Comparison of ENCODE assay signal across 18 cellular contexts in the genomic region with DNA sequence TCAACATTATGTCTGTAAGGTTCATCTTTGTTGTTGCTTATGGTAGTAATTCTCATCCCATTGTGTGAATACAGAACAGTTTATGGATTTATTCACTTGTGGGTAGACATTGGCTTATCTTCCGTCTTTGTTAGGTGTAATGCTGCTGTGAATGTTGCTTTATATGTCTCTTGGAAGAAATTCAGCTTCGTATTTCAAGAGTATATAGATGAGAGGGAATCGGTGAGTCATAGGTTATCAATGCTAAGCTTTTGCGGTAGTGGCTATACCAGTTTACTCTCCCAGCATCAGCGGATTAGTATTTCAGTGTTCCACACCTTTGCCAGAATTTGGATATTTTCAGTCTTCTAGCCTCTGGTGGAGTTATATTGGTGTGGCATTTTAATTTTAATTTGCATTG.
DNase-seq lines count a peak whose midpoint lies in the region; ATAC-seq and TF ChIP-seq lines count a peak whose summit lies in the region.
"Had no signal": no experiment of that assay in that cellular context is flagged by ENCODE, and none has a peak within 500 bp of the region (broad histone marks: within the 10 kb centered on the region; RNA-seq: fewer than 3 reads in every experiment).

No MANE protein-coding gene starts in this region.

- peak overlapping the region; percentile 31 for H3K27ac Mint-ChIP-seq in activated naive CD4-positive, alpha-beta T cell treated with anti-CD3 and anti-CD28 coated beads, Interleukin-2, amount 50 U/mL, for 24 hours
- no peak overlapping the region for H3K27ac Mint-ChIP-seq in activated naive CD4-positive, alpha-beta T cell treated with anti-CD3 and anti-CD28 coated beads for 36 hours
- H3K27ac Mint-ChIP-seq: CD4-positive, alpha-beta memory T cell; dendritic cell treated with granulocyte-macrophage colony-stimulating factor and Interleukin-4, amounts not matched to agents 40 ng/mL and 50 ng/mL, for 4 days; nephron had no signal

- ATAC-seq in psoas muscle (peak in 3 of 4 donors; percentile 28 to 70 (median 59)), HG02852 (IDR thresholded peaks at IDR 0.05; ENCODE audit: unreplicated experiment) (no peak)
- ATAC-seq: activated T-cell treated with anti-CD3 and anti-CD28 coated beads, Interleukin-2, amount 50 U/mL, for 4 hours had no signal

- no peak for DNase-seq in activated naive CD4-positive, alpha-beta T cell treated with anti-CD3 and anti-CD28 coated beads for 36 hours
- DNase-seq in RWPE1 (ENCODE audit: low spot score) = peak; percentile 63
- peak; percentile 82 for DNase-seq in epithelial cell of esophagus (ENCODE audit: low read depth)
- no peak for DNase-seq in psoas muscle
- no peak for DNase-seq in esophagus squamous epithelium (lab: John Stamatoyannopoulos, UW)
- DNase-seq in stimulated activated CD4-positive, alpha-beta T cell treated with anti-CD3 and anti-CD28 coated beads, Interleukin-1b, Interleukin-23, amount 100 ng/mL, for 48 hours = no peak
- DNase-seq: activated CD4-positive, alpha-beta T cell treated with anti-CD3 and anti-CD28 coated beads, Interleukin-2, amount 50 U/mL, for 4 hours; activated T-cell treated with anti-CD3 and anti-CD28 coated beads, Interleukin-2, amount 50 U/mL, for 4 hours; adrenal gland; CD4-positive, alpha-beta memory T cell; NCI-H2107; SIG-M5 had no signal

- peaks cover 69% of the 10 kb centered on the region for H3K4me1 Mint-ChIP-seq in activated naive CD4-positive, alpha-beta T cell treated with anti-CD3 and anti-CD28 coated beads, Interleukin-2, amount 50 U/mL, for 24 hours
- peaks cover 41% of the 10 kb centered on the region for H3K4me1 Mint-ChIP-seq in activated naive CD4-positive, alpha-beta T cell treated with anti-CD3 and anti-CD28 coated beads for 36 hours (ENCODE audit: low read depth)
- H3K4me1 Mint-ChIP-seq: nephron had no signal

- H3K9me3 Mint-ChIP-seq in activated naive CD4-positive, alpha-beta T cell treated with anti-CD3 and anti-CD28 coated beads, Interleukin-2, amount 50 U/mL, for 24 hours = peaks cover 11% of the 10 kb centered on the region
- H3K9me3 Mint-ChIP-seq in activated naive CD4-positive, alpha-beta T cell treated with anti-CD3 and anti-CD28 coated beads for 36 hours = peaks cover 15% of the 10 kb centered on the region
- H3K9me3 Mint-ChIP-seq: dendritic cell treated with granulocyte-macrophage colony-stimulating factor and Interleukin-4, amounts not matched to agents 40 ng/mL and 50 ng/mL, for 4 days had no signal

- no peak overlapping the region for H3K27ac ChIP-seq in RWPE1
- H3K27ac ChIP-seq in psoas muscle = no peak overlapping the region
- H3K27ac ChIP-seq in esophagus squamous epithelium = no peak overlapping the region
- H3K27ac ChIP-seq: adrenal gland, right atrium auricular region had no signal

- no peak for TF ChIP-seq POLR2A in esophagus squamous epithelium (IDR thresholded peaks at IDR 0.05)

- CTCF ChIA-PET in activated naive CD4-positive, alpha-beta T cell treated with anti-CD3 and anti-CD28 coated beads for 36 hours (lab: Charles Lee) = no interaction called here
- CTCF ChIA-PET in RWPE1 (lab: Yijun Ruan, JAX) = interaction anchor here (0.6 kb wide), 1 partner anchor 1062 kb away, joined by 4 read pairs; no protein-coding TSS in a partner anchor

- intact Hi-C loops in activated naive CD4-positive, alpha-beta T cell treated with anti-CD3 and anti-CD28 coated beads for 36 hours (cut with micrococcal nuclease) = loop anchor here (1.0 kb wide), 1 partner anchor 105 kb away; no protein-coding TSS in a partner anchor
- intact Hi-C loops in psoas muscle (cut with DNase I) = no loop called here
- intact Hi-C loops in esophagus squamous epithelium (cut with DNase I) = no loop called here

- no peaks in the 10 kb centered on the region for H3K27me3 Mint-ChIP-seq in activated naive CD4-positive, alpha-beta T cell treated with anti-CD3 and anti-CD28 coated beads, Interleukin-2, amount 50 U/mL, for 24 hours
- H3K27me3 Mint-ChIP-seq in activated naive CD4-positive, alpha-beta T cell treated with anti-CD3 and anti-CD28 coated beads for 36 hours (ENCODE audit: low read depth) = no peaks in the 10 kb centered on the region
- H3K27me3 Mint-ChIP-seq: CD4-positive, alpha-beta memory T cell; dendritic cell treated with granulocyte-macrophage colony-stimulating factor and Interleukin-4, amounts not matched to agents 40 ng/mL and 50 ng/mL, for 4 days had no signal

- H3K4me3 ChIP-seq in epithelial cell of esophagus (ENCODE audit: low read length) = no peak overlapping the region
- no peak overlapping the region for H3K4me3 ChIP-seq in psoas muscle
- H3K4me3 ChIP-seq in esophagus squamous epithelium = no peak overlapping the region
- H3K4me3 ChIP-seq: adrenal gland, lung, right atrium auricular region had no signal

- no peaks in the 10 kb centered on the region for H3K36me3 ChIP-seq in psoas muscle (ENCODE audit: insufficient read depth in 1 of 2, low read depth in 1 of 2)
- peaks cover 0 to 13% (median 0%) of the 10 kb centered on the region in 3 donors for H3K36me3 ChIP-seq in esophagus squamous epithelium
- H3K36me3 ChIP-seq: adrenal gland had no signal

- H3K9me3 ChIP-seq in psoas muscle (no peaks in the 10 kb centered on the region), esophagus squamous epithelium (peaks cover 0 to 12% (median 0%) of the 10 kb centered on the region in 3 donors)

- peaks cover 26% of the 10 kb centered on the region for H3K4me1 ChIP-seq in psoas muscle
- peaks cover 0 to 30% (median 0%) of the 10 kb centered on the region in 3 donors for H3K4me1 ChIP-seq in esophagus squamous epithelium
- H3K4me1 ChIP-seq: adrenal gland, right atrium auricular region had no signal

- peak overlapping the region; percentile 19 for H3K4me3 Mint-ChIP-seq in activated naive CD4-positive, alpha-beta T cell treated with anti-CD3 and anti-CD28 coated beads, Interleukin-2, amount 50 U/mL, for 24 hours
- H3K4me3 Mint-ChIP-seq in activated naive CD4-positive, alpha-beta T cell treated with anti-CD3 and anti-CD28 coated beads for 36 hours = no peak overlapping the region
- H3K4me3 Mint-ChIP-seq: activated T-cell treated with anti-CD3 and anti-CD28 coated beads, Interleukin-2, amount 50 U/mL, for 4 hours; dendritic cell treated with granulocyte-macrophage colony-stimulating factor and Interleukin-4, amounts not matched to agents 40 ng/mL and 50 ng/mL, for 4 days; nephron had no signal

- POLR2A ChIA-PET in RWPE1 (lab: Yijun Ruan, JAX; ENCODE audit: low non-redundant PET) = no interaction called here

- peaks cover 28% of the 10 kb centered on the region for H3K36me3 Mint-ChIP-seq in activated naive CD4-positive, alpha-beta T cell treated with anti-CD3 and anti-CD28 coated beads, Interleukin-2, amount 50 U/mL, for 24 hours
- peaks cover 23% of the 10 kb centered on the region for H3K36me3 Mint-ChIP-seq in activated naive CD4-positive, alpha-beta T cell treated with anti-CD3 and anti-CD28 coated beads for 36 hours (ENCODE audit: low read depth)

- 65 to 80% (median 77%) methylated on average over 5 of the region's 5 CpGs for WGBS in psoas muscle, 3 donors
- WGBS in esophagus squamous epithelium, 2 donors = 45 to 69% methylated on average over 5 of the region's 5 CpGs

- H3K27me3 ChIP-seq in psoas muscle (ENCODE audit: insufficient read depth in 3 of 3, low read length in 2 of 3) (no peaks in the 10 kb centered on the region), esophagus squamous epithelium (no peaks in the 10 kb centered on the region)
- H3K27me3 ChIP-seq: adrenal gland, right atrium auricular region had no signal

- TF ChIP-seq CTCF in RWPE1 (conservative IDR thresholded peaks at IDR 0.05; ENCODE audit: low read depth) = no peak
- no peak for TF ChIP-seq CTCF in epithelial cell of esophagus (IDR thresholded peaks at IDR 0.05; ENCODE audit: insufficient read depth, low read depth, low read length, missing control alignments)
- no peak for TF ChIP-seq CTCF in psoas muscle (IDR thresholded peaks at IDR 0.05)
- peak in 1 of 6 experiments; percentile 4 for TF ChIP-seq CTCF in esophagus squamous epithelium (IDR thresholded peaks at IDR 0.05)

Comparison
In these comparisons a context has a peak if more than half of its experiments do, and no peak if none do; other contexts are left out.
1. DNase-seq: peak in RWPE1 (single experiment) and epithelial cell of esophagus (single experiment); none in activated naive CD4-positive, alpha-beta T cell treated with anti-CD3 and anti-CD28 coated beads for 36 hours (single experiment), psoas muscle (0 of 2), esophagus squamous epithelium (single experiment) and stimulated activated CD4-positive, alpha-beta T cell treated with anti-CD3 and anti-CD28 coated beads, Interleukin-1b, Interleukin-23, amount 100 ng/mL, for 48 hours (single experiment).